In genomic region chr2:132267811-132268532, GRCh38 we compare ENCODE assay signal across 8 cellular contexts.
DNase-seq lines count a peak whose midpoint lies in the region; ATAC-seq and TF ChIP-seq lines count a peak whose summit lies in the region.
"Not testable (repeated sequence)": the region's sequence is repeated elsewhere in the genome, so short reads cannot be mapped to it uniquely, and the experiment has no call there.

No MANE protein-coding gene starts in this region.

- not testable (repeated sequence) for H3K27ac Mint-ChIP-seq in activated CD8-positive, alpha-beta memory T cell treated with anti-CD3 and anti-CD28 coated beads, Interleukin-2, amount 10 ng/mL, durations not matched to agents 7 days and 5 days; dendritic cell treated with granulocyte-macrophage colony-stimulating factor and Interleukin-4, amounts not matched to agents 40 ng/mL and 50 ng/mL, for 4 days

- not testable (repeated sequence) for H3K79me1 ChIP-seq in mesendoderm (ENCODE audit: low read length)

- peak overlapping the region; percentile 44 for H3K4me3 ChIP-seq in GM06990 (replicated peaks; ENCODE audit: low read depth, low read length)
- H3K4me3 ChIP-seq in cardiac muscle cell = peak overlapping the region; percentile 24
- not testable (repeated sequence) for H3K4me3 ChIP-seq in mesendoderm (ENCODE audit: low read length)
- peak overlapping the region; percentile 26 to 55 (median 40) for H3K4me3 ChIP-seq in gastrocnemius medialis
- H3K4me3 ChIP-seq in upper lobe of right lung = peak overlapping the region; percentile 39

- H2BK15ac ChIP-seq in mesendoderm (replicated peaks; ENCODE audit: low read depth) = not testable (repeated sequence)

- peak overlapping the region; percentile 55 for H3K9ac ChIP-seq in mesendoderm (ENCODE audit: low read length)

- not testable (repeated sequence) for H4K8ac ChIP-seq in mesendoderm (ENCODE audit: low read depth, low read length)

- H3K4me1 Mint-ChIP-seq in activated CD8-positive, alpha-beta memory T cell treated with anti-CD3 and anti-CD28 coated beads, Interleukin-2, amount 10 ng/mL, durations not matched to agents 7 days and 5 days; dendritic cell treated with granulocyte-macrophage colony-stimulating factor and Interleukin-4, amounts not matched to agents 40 ng/mL and 50 ng/mL, for 4 days (ENCODE audit: low read depth): not testable (repeated sequence)

- peak overlapping the region; percentile 82 for H3K56ac ChIP-seq in mesendoderm (ENCODE audit: low read length)

- WGBS in mesendoderm (ENCODE audit: extremely low coverage, insufficient coverage, low lambda C conversion rate) = no CpG with 5 or more reads among the region's 27 CpGs

- not testable (repeated sequence) for H3K36me3 ChIP-seq in GM06990 (ENCODE audit: control insufficient read depth, insufficient read depth, low read length); cardiac muscle cell; mesendoderm (ENCODE audit: control insufficient read depth, insufficient read depth, low read length); gastrocnemius medialis; upper lobe of right lung

- H3K23ac ChIP-seq in mesendoderm (ENCODE audit: low read length) = not testable (repeated sequence)

- H3K4me3 Mint-ChIP-seq in activated CD8-positive, alpha-beta memory T cell treated with anti-CD3 and anti-CD28 coated beads, Interleukin-2, amount 10 ng/mL, durations not matched to agents 7 days and 5 days = peak overlapping the region; percentile 48
- H3K4me3 Mint-ChIP-seq in dendritic cell treated with granulocyte-macrophage colony-stimulating factor and Interleukin-4, amounts not matched to agents 40 ng/mL and 50 ng/mL, for 4 days = peak overlapping the region; percentile 10

- not testable (repeated sequence) for H3K9me3 Mint-ChIP-seq in activated CD8-positive, alpha-beta memory T cell treated with anti-CD3 and anti-CD28 coated beads, Interleukin-2, amount 10 ng/mL, durations not matched to agents 7 days and 5 days (ENCODE audit: low read depth); dendritic cell treated with granulocyte-macrophage colony-stimulating factor and Interleukin-4, amounts not matched to agents 40 ng/mL and 50 ng/mL, for 4 days

- H3K27me3 Mint-ChIP-seq in activated CD8-positive, alpha-beta memory T cell treated with anti-CD3 and anti-CD28 coated beads, Interleukin-2, amount 10 ng/mL, durations not matched to agents 7 days and 5 days; dendritic cell treated with granulocyte-macrophage colony-stimulating factor and Interleukin-4, amounts not matched to agents 40 ng/mL and 50 ng/mL, for 4 days: not testable (repeated sequence)

- H3K4me1 ChIP-seq in cardiac muscle cell (ENCODE audit: low read depth) = peaks cover 33% of the 10 kb centered on the region
- H3K4me1 ChIP-seq in mesendoderm (ENCODE audit: control insufficient read depth, low read depth, low read length); gastrocnemius medialis; upper lobe of right lung: not testable (repeated sequence)

- H3K27me3 ChIP-seq in GM06990 (replicated peaks; ENCODE audit: control insufficient read depth, insufficient read depth, low read length); cardiac muscle cell; mesendoderm (ENCODE audit: insufficient read depth, low read length, poor library complexity); upper lobe of right lung: not testable (repeated sequence)
- H3K27me3 ChIP-seq in gastrocnemius medialis = peaks cover 7 to 16% (median 16%) of the 10 kb centered on the region in 3 donors

- TF ChIP-seq POLR2A in gastrocnemius medialis (IDR thresholded peaks at IDR 0.05) = not testable (repeated sequence)

- CTCF ChIA-PET in activated CD8-positive, alpha-beta memory T cell treated with anti-CD3 and anti-CD28 coated beads, Interleukin-2, amount 10 ng/mL, durations not matched to agents 7 days and 5 days (lab: Charles Lee) = not testable (repeated sequence)

- not testable (repeated sequence) for H2AK5ac ChIP-seq in mesendoderm (ENCODE audit: low read length)

- TF ChIP-seq CTCF in GM06990 (IDR thresholded peaks at IDR 0.05; ENCODE audit: insufficient read depth, low read length, poor library complexity, severe bottlenecking); cardiac muscle cell (IDR thresholded peaks at IDR 0.05; ENCODE audit: low read depth, low read length); gastrocnemius medialis (IDR thresholded peaks at IDR 0.05 in 4 of 5, conservative IDR thresholded peaks at IDR 0.05 in 1 of 5); upper lobe of right lung (IDR thresholded peaks at IDR 0.05): not testable (repeated sequence)

- H2BK5ac ChIP-seq in mesendoderm (ENCODE audit: low read length) = not testable (repeated sequence)

- H3K18ac ChIP-seq in mesendoderm (ENCODE audit: low read length) = peak overlapping the region; percentile 69

- DNase-seq in GM06990 (ENCODE audit: extremely low read depth, insufficient read length); activated CD8-positive, alpha-beta memory T cell treated with anti-CD3 and anti-CD28 coated beads, Interleukin-2, amount 10 ng/mL, durations not matched to agents 7 days and 5 days; gastrocnemius medialis: not testable (repeated sequence)
- DNase-seq in M059J (ENCODE audit: low read depth) = peak; percentile 65
- DNase-seq in cardiac muscle cell (ENCODE audit: low read depth in 1 of 2, low spot score in 1 of 2) = peak; percentile 83 to 89
- peak; percentile 92 for DNase-seq in mesendoderm
- peak; percentile 67 for DNase-seq in upper lobe of right lung

- not testable (repeated sequence) for H3K36me3 Mint-ChIP-seq in activated CD8-positive, alpha-beta memory T cell treated with anti-CD3 and anti-CD28 coated beads, Interleukin-2, amount 10 ng/mL, durations not matched to agents 7 days and 5 days; dendritic cell treated with granulocyte-macrophage colony-stimulating factor and Interleukin-4, amounts not matched to agents 40 ng/mL and 50 ng/mL, for 4 days (ENCODE audit: low read depth)

- H3K4me2 ChIP-seq in mesendoderm (ENCODE audit: low read length) = not testable (repeated sequence)

- intact Hi-C loops in dendritic cell treated with granulocyte-macrophage colony-stimulating factor and Interleukin-4, amounts not matched to agents 40 ng/mL and 50 ng/mL, for 4 days (cut with micrococcal nuclease) = loop anchor here (5.0 kb wide), 1 partner anchor 904 kb away; no protein-coding TSS in a partner anchor
- intact Hi-C loops in gastrocnemius medialis (cut with DNase I; ENCODE audit: low total_unique reads) = loop anchor here (5.0 kb wide), 1 partner anchor 1289 kb away; no protein-coding TSS in a partner anchor
- intact Hi-C loops in upper lobe of right lung (cut with DNase I) = not testable (repeated sequence)

- not testable (repeated sequence) for H3K9me3 ChIP-seq in cardiac muscle cell (ENCODE audit: low read depth); gastrocnemius medialis; upper lobe of right lung

- not testable (repeated sequence) for ATAC-seq in activated CD8-positive, alpha-beta memory T cell treated with anti-CD3 and anti-CD28 coated beads, Interleukin-2, amount 10 ng/mL, durations not matched to agents 7 days and 5 days; gastrocnemius medialis; upper lobe of right lung

- not testable (repeated sequence) for H3K4ac ChIP-seq in mesendoderm (ENCODE audit: low read depth, low read length)

- H2BK120ac ChIP-seq in mesendoderm (ENCODE audit: low read depth, low read length) = not testable (repeated sequence)

- not testable (repeated sequence) for H4K5ac ChIP-seq in mesendoderm (ENCODE audit: low read length)

- H3K79me2 ChIP-seq in mesendoderm (ENCODE audit: control insufficient read depth, insufficient read depth, low read length) = not testable (repeated sequence)

- in situ Hi-C loops in gastrocnemius medialis (cut with MboI; ENCODE audit: low sequenced_read_pairs in 4 of 4) = not testable (repeated sequence)

- H3K27ac ChIP-seq in cardiac muscle cell = peak overlapping the region; percentile 100
- H3K27ac ChIP-seq in mesendoderm (ENCODE audit: low read depth, low read length) = peak overlapping the region; percentile 92
- H3K27ac ChIP-seq in gastrocnemius medialis, upper lobe of right lung: not testable (repeated sequence)
